ENCODE assay signal across 1 cellular context in the genomic region with DNA sequence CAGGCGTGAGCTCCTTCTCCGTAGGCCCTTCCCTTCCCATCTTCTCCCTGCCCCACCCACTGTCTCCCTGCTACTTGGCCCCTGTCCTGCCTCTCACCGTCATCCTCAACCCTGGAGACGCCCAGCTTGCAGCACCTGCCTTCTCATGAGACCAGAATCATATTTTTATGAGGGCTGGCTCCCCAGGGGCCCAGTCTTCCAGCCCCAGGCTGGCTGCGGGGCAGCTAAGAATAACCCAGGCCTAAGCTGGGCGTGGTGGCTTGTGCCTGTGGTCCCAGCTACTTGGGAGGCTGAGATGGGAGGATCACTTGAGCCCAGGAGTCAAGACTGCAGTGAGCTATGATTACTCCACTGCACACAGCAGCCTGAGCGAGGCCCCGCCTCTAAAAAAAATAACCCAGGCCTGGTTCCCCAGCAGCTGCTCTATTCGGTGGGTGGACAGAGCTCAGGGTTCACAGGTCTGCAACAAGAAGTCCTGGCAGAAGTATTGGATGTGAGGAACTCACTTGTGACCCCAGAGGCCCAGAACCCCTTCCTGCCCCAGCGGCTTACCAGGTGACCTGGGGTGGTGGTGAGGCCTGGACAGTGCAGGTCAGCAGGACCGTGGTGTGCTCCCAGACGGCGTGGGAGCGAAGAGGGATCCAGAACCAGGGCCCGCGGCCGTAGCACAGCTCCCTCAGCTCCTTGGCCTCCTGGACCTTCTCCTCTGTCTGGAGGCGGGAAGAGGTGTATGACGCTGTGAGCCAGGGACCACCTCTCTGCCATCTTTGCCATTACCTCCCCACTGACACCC.
TF ChIP-seq lines count a peak whose summit lies in the region.

No MANE protein-coding gene starts in this region.

TF ChIP-seq in HepG2, 621 proteins besides CTCF, POLR2A, EP300 and RAD21 (continued from another document):
- TF ChIP-seq ZNF687 (CRISPR knock-in tag; IDR thresholded peaks at IDR 0.05) (peak; percentile 62), GMEB2 (CRISPR knock-in tag; IDR thresholded peaks at IDR 0.05; ENCODE audit: low read depth) (no peak), EED (CRISPR knock-in tag; IDR thresholded peaks at IDR 0.05) (0 out of 2 replicates have a peak, but pooled peaks have one; percentile 40), SAP130 (CRISPR knock-in tag; IDR thresholded peaks at IDR 0.05; ENCODE audit: low read depth) (no peak), MED13 (CRISPR knock-in tag; IDR thresholded peaks at IDR 0.05) (no peak), ZNF282 (IDR thresholded peaks at IDR 0.05; ENCODE audit: partially characterized antibody) (no peak), WIZ (CRISPR knock-in tag; IDR thresholded peaks at IDR 0.05) (no peak), ZNF484 (CRISPR knock-in tag; IDR thresholded peaks at IDR 0.05; ENCODE audit: borderline replicate concordance, low read depth) (no peak), HNF1B (CRISPR knock-in tag; IDR thresholded peaks at IDR 0.05) (0 out of 2 replicates have a peak, but pooled peaks have one; percentile 15), ZBTB33 (CRISPR knock-in tag; IDR thresholded peaks at IDR 0.05) (0 out of 2 replicates have a peak, but pooled peaks have one; percentile 21)
